ENCODE assay signal across 1 cellular context in the genomic region with DNA sequence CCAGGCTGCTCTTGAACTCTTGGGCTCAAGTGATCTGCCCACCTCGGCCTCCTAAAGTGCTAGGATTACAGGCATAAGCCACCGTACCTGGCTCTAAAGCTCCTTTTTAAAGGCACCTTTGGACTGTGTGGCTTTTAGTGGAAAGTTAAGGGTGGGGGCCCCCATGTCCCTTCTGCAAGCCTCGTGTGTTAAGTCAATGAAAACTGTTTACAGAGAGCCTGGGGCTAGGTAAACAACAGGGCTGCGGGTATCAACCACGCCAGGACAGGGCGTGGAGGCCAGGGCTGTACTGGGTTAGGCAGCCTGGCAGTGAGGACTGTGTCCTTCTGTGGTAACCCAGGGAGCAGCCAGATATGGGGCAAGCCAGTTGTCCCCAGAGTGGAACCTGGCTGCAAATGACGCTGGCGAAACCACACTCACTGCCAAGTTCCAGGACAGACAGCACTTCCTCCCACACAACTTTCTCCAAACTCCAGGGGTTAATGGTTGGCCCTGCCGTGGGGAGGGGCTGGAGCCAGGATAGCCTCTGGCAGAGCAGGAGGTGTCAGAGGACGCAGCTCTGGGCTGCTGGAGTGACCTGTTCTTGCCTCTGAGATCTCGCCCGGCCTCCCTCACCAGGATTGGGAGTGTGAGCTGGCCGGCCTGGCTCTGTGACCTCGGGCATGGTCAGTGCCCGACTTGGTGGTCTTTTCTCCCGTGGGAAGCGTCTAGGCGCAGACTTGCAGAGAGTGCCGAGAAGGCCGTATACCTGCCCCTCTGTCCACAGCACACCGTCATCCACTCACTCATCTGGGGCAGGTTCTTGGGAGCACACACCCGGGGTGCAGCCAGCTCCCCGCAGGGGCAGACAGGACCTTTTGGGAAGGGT.
A peak's percentile ranks its signal among the peaks of the same experiment; 100 is the strongest.
TF ChIP-seq lines count a peak whose summit lies in the region.

No MANE protein-coding gene starts in this region.

TF ChIP-seq in HepG2, 621 proteins besides CTCF, POLR2A, EP300 and RAD21 (continued from another document and continues in another):
- 0 out of 2 replicates have a peak, but pooled peaks have one; percentile 19 for TF ChIP-seq NFATC3 (CRISPR knock-in tag; IDR thresholded peaks at IDR 0.05)
- peak; percentile 81 for TF ChIP-seq TFDP2 (CRISPR knock-in tag; IDR thresholded peaks at IDR 0.05)
- no peak for TF ChIP-seq MAFG (CRISPR knock-in tag; IDR thresholded peaks at IDR 0.05)
- peak; percentile 39; the same call in 1 of the 2 replicates for TF ChIP-seq ZNF33A (CRISPR knock-in tag; IDR thresholded peaks at IDR 0.05; ENCODE audit: borderline replicate concordance)
- peak; percentile 88; the same call in 1 of the 2 replicates for TF ChIP-seq SIX1 (CRISPR knock-in tag; IDR thresholded peaks at IDR 0.05; ENCODE audit: borderline replicate concordance)
- TF ChIP-seq XBP1 (CRISPR knock-in tag; IDR thresholded peaks at IDR 0.05) = 0 out of 2 replicates have a peak, but pooled peaks have one; percentile 65
- TF ChIP-seq GTF2F1 (IDR thresholded peaks at IDR 0.05; ENCODE audit: low read length) = no peak
- TF ChIP-seq IRF2 (CRISPR knock-in tag; IDR thresholded peaks at IDR 0.05) = peak; percentile 98
- no peak for TF ChIP-seq ZNF20 (CRISPR knock-in tag; IDR thresholded peaks at IDR 0.05)
- peak; percentile 72; the same call in 1 of the 2 replicates for TF ChIP-seq GMEB1 (CRISPR knock-in tag; IDR thresholded peaks at IDR 0.05; ENCODE audit: borderline replicate concordance)
- peak; percentile 95 for TF ChIP-seq SP5 (CRISPR knock-in tag; IDR thresholded peaks at IDR 0.05; ENCODE audit: borderline replicate concordance, low read depth)
- TF ChIP-seq TFDP1 (CRISPR knock-in tag; IDR thresholded peaks at IDR 0.05; ENCODE audit: borderline replicate concordance) = peak; percentile 80; the same call in 1 of the 2 replicates
- TF ChIP-seq RERE (CRISPR knock-in tag; IDR thresholded peaks at IDR 0.05; ENCODE audit: low read depth) = peak; percentile 95
- TF ChIP-seq CREM (IDR thresholded peaks at IDR 0.05) = peak; percentile 90
- TF ChIP-seq CREM (CRISPR knock-in tag; IDR thresholded peaks at IDR 0.05) = no peak
- peak; percentile 94 for TF ChIP-seq RFXAP (CRISPR knock-in tag; IDR thresholded peaks at IDR 0.05; ENCODE audit: borderline replicate concordance)
- TF ChIP-seq, protein P1, sequence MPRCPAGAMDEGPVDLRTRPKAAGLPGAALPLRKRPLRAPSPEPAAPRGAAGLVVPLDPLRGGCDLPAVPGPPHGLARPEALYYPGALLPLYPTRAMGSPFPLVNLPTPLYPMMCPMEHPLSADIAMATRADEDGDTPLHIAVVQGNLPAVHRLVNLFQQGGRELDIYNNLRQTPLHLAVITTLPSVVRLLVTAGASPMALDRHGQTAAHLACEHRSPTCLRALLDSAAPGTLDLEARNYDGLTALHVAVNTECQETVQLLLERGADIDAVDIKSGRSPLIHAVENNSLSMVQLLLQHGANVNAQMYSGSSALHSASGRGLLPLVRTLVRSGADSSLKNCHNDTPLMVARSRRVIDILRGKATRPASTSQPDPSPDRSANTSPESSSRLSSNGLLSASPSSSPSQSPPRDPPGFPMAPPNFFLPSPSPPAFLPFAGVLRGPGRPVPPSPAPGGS (CRISPR knock-in tag; IDR thresholded peaks at IDR 0.05) = peak; percentile 94
- no peak for TF ChIP-seq CBX1 (IDR thresholded peaks at IDR 0.05; ENCODE audit: low read depth)
- TF ChIP-seq ZFP41 (CRISPR knock-in tag; IDR thresholded peaks at IDR 0.05; ENCODE audit: borderline replicate concordance) = peak; percentile 66; the same call in 1 of the 2 replicates
- peak; percentile 85 for TF ChIP-seq GATAD1 (CRISPR knock-in tag; IDR thresholded peaks at IDR 0.05)
- peak; percentile 90 for TF ChIP-seq NR2F6 (IDR thresholded peaks at IDR 0.05)
- TF ChIP-seq NR2F6 (CRISPR knock-in tag; IDR thresholded peaks at IDR 0.05) = peak; percentile 97
- TF ChIP-seq FOXA1 (IDR thresholded peaks at IDR 0.05) = peak; percentile 99
- peak; percentile 100 for TF ChIP-seq FOXA1 (CRISPR knock-in tag; IDR thresholded peaks at IDR 0.05)
- TF ChIP-seq HOXA7 (CRISPR knock-in tag; IDR thresholded peaks at IDR 0.05) = no peak
- TF ChIP-seq, protein P2, sequence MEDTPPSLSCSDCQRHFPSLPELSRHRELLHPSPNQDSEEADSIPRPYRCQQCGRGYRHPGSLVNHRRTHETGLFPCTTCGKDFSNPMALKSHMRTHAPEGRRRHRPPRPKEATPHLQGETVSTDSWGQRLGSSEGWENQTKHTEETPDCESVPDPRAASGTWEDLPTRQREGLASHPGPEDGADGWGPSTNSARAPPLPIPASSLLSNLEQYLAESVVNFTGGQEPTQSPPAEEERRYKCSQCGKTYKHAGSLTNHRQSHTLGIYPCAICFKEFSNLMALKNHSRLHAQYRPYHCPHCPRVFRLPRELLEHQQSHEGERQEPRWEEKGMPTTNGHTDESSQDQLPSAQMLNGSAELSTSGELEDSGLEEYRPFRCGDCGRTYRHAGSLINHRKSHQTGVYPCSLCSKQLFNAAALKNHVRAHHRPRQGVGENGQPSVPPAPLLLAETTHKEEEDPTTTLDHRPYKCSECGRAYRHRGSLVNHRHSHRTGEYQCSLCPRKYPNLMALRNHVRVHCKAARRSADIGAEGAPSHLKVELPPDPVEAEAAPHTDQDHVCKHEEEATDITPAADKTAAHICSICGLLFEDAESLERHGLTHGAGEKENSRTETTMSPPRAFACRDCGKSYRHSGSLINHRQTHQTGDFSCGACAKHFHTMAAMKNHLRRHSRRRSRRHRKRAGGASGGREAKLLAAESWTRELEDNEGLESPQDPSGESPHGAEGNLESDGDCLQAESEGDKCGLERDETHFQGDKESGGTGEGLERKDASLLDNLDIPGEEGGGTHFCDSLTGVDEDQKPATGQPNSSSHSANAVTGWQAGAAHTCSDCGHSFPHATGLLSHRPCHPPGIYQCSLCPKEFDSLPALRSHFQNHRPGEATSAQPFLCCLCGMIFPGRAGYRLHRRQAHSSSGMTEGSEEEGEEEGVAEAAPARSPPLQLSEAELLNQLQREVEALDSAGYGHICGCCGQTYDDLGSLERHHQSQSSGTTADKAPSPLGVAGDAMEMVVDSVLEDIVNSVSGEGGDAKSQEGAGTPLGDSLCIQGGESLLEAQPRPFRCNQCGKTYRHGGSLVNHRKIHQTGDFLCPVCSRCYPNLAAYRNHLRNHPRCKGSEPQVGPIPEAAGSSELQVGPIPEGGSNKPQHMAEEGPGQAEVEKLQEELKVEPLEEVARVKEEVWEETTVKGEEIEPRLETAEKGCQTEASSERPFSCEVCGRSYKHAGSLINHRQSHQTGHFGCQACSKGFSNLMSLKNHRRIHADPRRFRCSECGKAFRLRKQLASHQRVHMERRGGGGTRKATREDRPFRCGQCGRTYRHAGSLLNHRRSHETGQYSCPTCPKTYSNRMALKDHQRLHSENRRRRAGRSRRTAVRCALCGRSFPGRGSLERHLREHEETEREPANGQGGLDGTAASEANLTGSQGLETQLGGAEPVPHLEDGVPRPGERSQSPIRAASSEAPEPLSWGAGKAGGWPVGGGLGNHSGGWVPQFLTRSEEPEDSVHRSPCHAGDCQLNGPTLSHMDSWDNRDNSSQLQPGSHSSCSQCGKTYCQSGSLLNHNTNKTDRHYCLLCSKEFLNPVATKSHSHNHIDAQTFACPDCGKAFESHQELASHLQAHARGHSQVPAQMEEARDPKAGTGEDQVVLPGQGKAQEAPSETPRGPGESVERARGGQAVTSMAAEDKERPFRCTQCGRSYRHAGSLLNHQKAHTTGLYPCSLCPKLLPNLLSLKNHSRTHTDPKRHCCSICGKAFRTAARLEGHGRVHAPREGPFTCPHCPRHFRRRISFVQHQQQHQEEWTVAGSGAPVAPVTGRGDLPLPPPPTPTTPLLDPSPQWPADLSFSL (CRISPR knock-in tag; IDR thresholded peaks at IDR 0.05) = peak; percentile 55; the same call in 1 of the 2 replicates
- TF ChIP-seq YEATS2 (CRISPR knock-in tag; IDR thresholded peaks at IDR 0.05; ENCODE audit: borderline replicate concordance) = peak; percentile 93
- no peak for TF ChIP-seq SRSF4 (IDR thresholded peaks at IDR 0.05; ENCODE audit: low read depth, low read length, poor library complexity, severe bottlenecking)
- no peak for TF ChIP-seq SP1 (IDR thresholded peaks at IDR 0.05)
- TF ChIP-seq SP1 (CRISPR knock-in tag; IDR thresholded peaks at IDR 0.05) = peak; percentile 58
- peak; percentile 97 for TF ChIP-seq CCAR2 (optimal IDR thresholded peaks at IDR 0.05; ENCODE audit: low read depth, low read length)
- TF ChIP-seq PREB (CRISPR knock-in tag; IDR thresholded peaks at IDR 0.05) = no peak
- peak; percentile 99 for TF ChIP-seq FOXJ3 (CRISPR knock-in tag; IDR thresholded peaks at IDR 0.05; ENCODE audit: borderline replicate concordance)
- TF ChIP-seq ARNTL (CRISPR knock-in tag; IDR thresholded peaks at IDR 0.05) = peak; percentile 96
- no peak for TF ChIP-seq ZC3H4 (CRISPR knock-in tag; IDR thresholded peaks at IDR 0.05; ENCODE audit: borderline replicate concordance)
- peak; percentile 75; the same call in 1 of the 2 replicates for TF ChIP-seq POGZ (CRISPR knock-in tag; IDR thresholded peaks at IDR 0.05)
- TF ChIP-seq PAX8 (CRISPR knock-in tag; IDR thresholded peaks at IDR 0.05; ENCODE audit: borderline replicate concordance) = 0 out of 2 replicates have a peak, but pooled peaks have one; percentile 65
- TF ChIP-seq SRY (CRISPR knock-in tag; IDR thresholded peaks at IDR 0.05) = peak; percentile 65
